12 cellular contexts compared by ENCODE assay signal in the genomic region with DNA sequence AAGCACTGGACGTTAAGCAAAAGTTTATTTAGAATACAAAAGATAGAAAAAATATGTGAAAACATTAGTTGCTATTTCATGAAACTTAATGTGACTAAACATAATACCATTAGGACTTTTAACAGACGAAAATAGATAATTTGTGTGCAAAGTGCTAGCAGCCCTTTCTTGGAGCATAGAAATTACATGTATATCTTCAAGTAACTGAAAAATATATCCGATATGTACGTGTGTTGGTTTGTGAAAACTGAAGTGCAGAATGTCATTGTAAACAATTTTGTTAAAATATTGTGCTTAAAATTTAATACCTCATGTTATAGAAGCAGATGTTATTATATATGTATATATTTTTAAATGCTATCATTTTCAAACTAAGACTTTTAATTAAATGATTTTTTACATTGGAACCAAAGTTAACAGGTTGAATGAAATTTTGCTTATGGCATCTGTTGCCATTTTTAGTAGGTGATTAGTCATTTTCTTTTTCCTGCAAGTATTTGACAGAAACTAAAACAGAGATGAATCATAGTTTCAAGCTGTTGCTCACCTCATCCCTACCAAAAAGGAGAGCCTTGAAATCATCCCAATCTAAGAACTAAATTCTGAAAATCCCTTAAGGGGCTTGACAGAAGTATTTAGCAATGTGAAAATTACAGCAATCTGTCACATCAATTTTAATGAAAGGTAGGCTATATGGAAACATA.
DNase-seq lines count a peak whose midpoint lies in the region; ATAC-seq, FAIRE-seq and TF ChIP-seq lines count a peak whose summit lies in the region.
"Had no signal": no experiment of that assay in that cellular context is flagged by ENCODE, and none has a peak within 500 bp of the region (broad histone marks: within the 10 kb centered on the region; RNA-seq: fewer than 3 reads in every experiment).

No MANE protein-coding gene starts in this region.

- H3K79me2 ChIP-seq in GM12878 (ENCODE audit: control insufficient read depth, insufficient read depth, low read length), result no peaks in the 10 kb centered on the region

- no peaks in the 10 kb centered on the region; the same call in 2 of the 3 replicates for H3K9me3 ChIP-seq in GM12878 (replicated peaks; ENCODE audit: control insufficient read depth, insufficient read depth, low read length)
- H3K9me3 ChIP-seq in effector memory CD4-positive, alpha-beta T cell (ENCODE audit: control insufficient read depth, low read length), result no peaks in the 10 kb centered on the region

- no peaks in the 10 kb centered on the region for H4K20me1 ChIP-seq in GM12878 (ENCODE audit: control insufficient read depth, insufficient read depth)

- CTCF ChIA-PET in GM12878 (lab: Yijun Ruan, JAX) (no interaction called here), HEK293T (lab: Yijun Ruan, JAX) (no interaction called here)

- FAIRE-seq in GM12878 (lab: Jason Lieb, UNC), result peak; percentile 49

- in situ Hi-C loops in GM12878 (cut with MboI), result no loop called here

- H3K4me3 ChIP-seq in GM12878, result no peak overlapping the region
- H3K4me3 ChIP-seq in effector memory CD4-positive, alpha-beta T cell (ENCODE audit: insufficient read depth, low read depth, low read length, poor library complexity, severe bottlenecking), result no peak overlapping the region

- RAD21 ChIA-PET in GM12878 (lab: Charles Lee; ENCODE audit: unreplicated experiment), result interaction anchor here (0.7 to 0.8 kb wide), 2 partner anchors 8 to 223 kb away, joined by 3 read pairs; no protein-coding TSS in a partner anchor

- no peak for TF ChIP-seq POLR2A in GM12878 (IDR thresholded peaks at IDR 0.05; ENCODE audit: low read depth, low read length)

- no peak for TF ChIP-seq RAD21 in GM12878 (IDR thresholded peaks at IDR 0.05; ENCODE audit: insufficient read depth, low read depth, low read length)

- no peaks in the 10 kb centered on the region for H3K36me3 ChIP-seq in GM12878 (ENCODE audit: control insufficient read depth in 2 of 2, insufficient read depth in 2 of 2, low read length in 1 of 2)
- H3K36me3 ChIP-seq in effector memory CD4-positive, alpha-beta T cell (ENCODE audit: control insufficient read depth, insufficient read depth, low read length), result no peaks in the 10 kb centered on the region

- no TSS peak for BruUV-seq in GM12878 (replicated peaks; lab: Mats Ljungman, UMichigan)

- ATAC-seq in GM18907 (IDR thresholded peaks at IDR 0.05; ENCODE audit: unreplicated experiment) (peak; percentile 76), HG03159 (IDR thresholded peaks at IDR 0.05; ENCODE audit: unreplicated experiment) (peak; percentile 72), GM12878 (peak; percentile 90)

- SMC1A ChIA-PET in GM12878 (lab: Charles Lee; ENCODE audit: uncharacterized antibody, unreplicated experiment), result no interaction called here

- H3K27me3 ChIP-seq in GM12878 (replicated peaks in 1 of 2; ENCODE audit: control insufficient read depth in 2 of 2, insufficient read depth in 2 of 2, low read length in 1 of 2), result no peaks in the 10 kb centered on the region
- H3K27me3 ChIP-seq in effector memory CD4-positive, alpha-beta T cell (replicated peaks; ENCODE audit: control insufficient read depth, insufficient read depth, low read length, poor library complexity, severe bottlenecking), result no peaks in the 10 kb centered on the region

- no peak overlapping the region for H2AFZ ChIP-seq in GM12878 (ENCODE audit: control insufficient read depth, low read depth, low read length)

- no peak for TF ChIP-seq CTCF in GM12878 (IDR thresholded peaks at IDR 0.05 in 2 of 3, conservative IDR thresholded peaks at IDR 0.05 in 1 of 3; ENCODE audit: control insufficient read depth in 2 of 3, extremely low read depth in 1 of 3, insufficient read depth in 1 of 3, low read depth in 3 of 3, low read length in 3 of 3)

- POLR2A ChIA-PET in GM12878 (lab: Charles Lee), result no interaction called here
- POLR2A ChIA-PET in HEK293T (lab: Yijun Ruan, JAX), result no interaction called here

- no peak overlapping the region for H3K27ac ChIP-seq in GM12878 (ENCODE audit: control insufficient read depth, insufficient read depth)
- H3K27ac ChIP-seq in effector memory CD4-positive, alpha-beta T cell (ENCODE audit: insufficient read depth, low read length, poor library complexity, severe bottlenecking), result no peak overlapping the region

- H3K9ac ChIP-seq in GM12878 (ENCODE audit: control insufficient read depth, insufficient read depth, low read length), result no peak overlapping the region

- DNase-seq in AG08395 (ENCODE audit: low spot score), result peak; percentile 6
- peak; percentile 17 for DNase-seq in GM12878 (ENCODE audit: low read depth, low spot score)
- no peak for DNase-seq in T1000 (lab: John Stamatoyannopoulos, UW)
- DNase-seq in D341Med (ENCODE audit: low spot score), result no peak
- DNase-seq in effector memory CD4-positive, alpha-beta T cell, result no peak
- no peak for DNase-seq in HEK293T (ENCODE audit: extremely low spot score)
- DNase-seq: activated CD8-positive, alpha-beta memory T cell treated with anti-CD3 and anti-CD28 coated beads, Interleukin-2, amount 50 U/mL, for 4 hours; effector CD8-positive, alpha-beta T cell; KBM-7; stimulated activated CD4-positive, alpha-beta T cell treated with anti-CD3 and anti-CD28 coated beads, Interleukin-1b, Interleukin-23, amount 100 ng/mL, for 48 hours had no signal

- intact Hi-C loops in GM12878 (cut with micrococcal nuclease; ENCODE audit: unreplicated experiment), result no loop called here

- 17% methylated on average over 4 of the region's 4 CpGs for WGBS in GM12878 (ENCODE audit: insufficient coverage, insufficient replicate concordance, low lambda C conversion rate, missing lambda C conversion rate)

- H3K4me2 ChIP-seq in GM12878 (ENCODE audit: control insufficient read depth, insufficient read depth), result no peak overlapping the region

- H3K4me1 ChIP-seq in GM12878 (ENCODE audit: control insufficient read depth, insufficient read depth, low read length), result no peaks in the 10 kb centered on the region
- no peaks in the 10 kb centered on the region for H3K4me1 ChIP-seq in effector memory CD4-positive, alpha-beta T cell (ENCODE audit: control insufficient read depth, insufficient read depth, low read length, poor library complexity, severe bottlenecking)

- peak in 1 of 2 experiments; percentile 61; a peak in 1 of 4 replicates for TF ChIP-seq EP300 in GM12878 (IDR thresholded peaks at IDR 0.05; ENCODE audit: borderline replicate concordance in 1 of 2, control insufficient read depth in 1 of 2, low read depth in 2 of 2, low read length in 2 of 2)

TF ChIP-seq in GM12878, 131 proteins besides CTCF, POLR2A, EP300 and RAD21 (continues in another document):
- TF ChIP-seq EED (IDR thresholded peaks at IDR 0.05; ENCODE audit: low read depth) (0 out of 2 replicates have a peak, but pooled peaks have one; percentile 31), SRF (IDR thresholded peaks at IDR 0.05; ENCODE audit: low read depth in 2 of 2, low read length in 2 of 2) (peak in 1 of 2 experiments; percentile 30; a peak in 1 of 4 replicates), FOXM1 (IDR thresholded peaks at IDR 0.05; ENCODE audit: low read depth, low read length) (peak; percentile 87; the same call in 1 of the 2 replicates), RFX5 (IDR thresholded peaks at IDR 0.05; ENCODE audit: low read depth, low read length) (no peak), MEF2A (IDR thresholded peaks at IDR 0.05; ENCODE audit: insufficient read depth, low read depth, low read length) (peak; percentile 92), ZBED1 (IDR thresholded peaks at IDR 0.05; ENCODE audit: borderline replicate concordance) (peak; percentile 64; the same call in 1 of the 2 replicates), NFIC (IDR thresholded peaks at IDR 0.05; ENCODE audit: low read depth, low read length) (peak; percentile 93), CREM (IDR thresholded peaks at IDR 0.05; ENCODE audit: low read depth) (peak; percentile 63; the same call in 1 of the 2 replicates), PML (IDR thresholded peaks at IDR 0.05; ENCODE audit: low read length) (peak; percentile 53; the same call in 1 of the 2 replicates), ATF7 (IDR thresholded peaks at IDR 0.05; ENCODE audit: low read depth) (0 out of 2 replicates have a peak, but pooled peaks have one; percentile 23), PAX8 (IDR thresholded peaks at IDR 0.05) (no peak), TCF7 (IDR thresholded peaks at IDR 0.05; ENCODE audit: borderline replicate concordance) (no peak)

TF ChIP-seq in HEK293T, 16 proteins besides CTCF, POLR2A, EP300 and RAD21:
- TF ChIP-seq ZNF384 (IDR thresholded peaks at IDR 0.05) (no peak), CTBP1 (IDR thresholded peaks at IDR 0.05; ENCODE audit: borderline replicate concordance) (no peak), TARDBP (IDR thresholded peaks at IDR 0.05) (no peak), ELF4 (IDR thresholded peaks at IDR 0.05) (no peak), HDGF (IDR thresholded peaks at IDR 0.05; ENCODE audit: borderline replicate concordance) (no peak)
TF ChIP-seq in HEK293T: peak in this region for 0.

Comparison
In these comparisons a context has a peak if more than half of its experiments do, and no peak if none do; other contexts are left out.
1. DNase-seq: peak in AG08395 (single experiment) and GM12878 (single experiment); none in T1000 (single experiment), D341Med (single experiment), effector memory CD4-positive, alpha-beta T cell (0 of 3) and HEK293T (single experiment).
2. Peak in every context shown above with its lines, with median percentiles within 50 percentile points of each other: ATAC-seq.